1 cellular context compared by ENCODE assay signal in the genomic region with DNA sequence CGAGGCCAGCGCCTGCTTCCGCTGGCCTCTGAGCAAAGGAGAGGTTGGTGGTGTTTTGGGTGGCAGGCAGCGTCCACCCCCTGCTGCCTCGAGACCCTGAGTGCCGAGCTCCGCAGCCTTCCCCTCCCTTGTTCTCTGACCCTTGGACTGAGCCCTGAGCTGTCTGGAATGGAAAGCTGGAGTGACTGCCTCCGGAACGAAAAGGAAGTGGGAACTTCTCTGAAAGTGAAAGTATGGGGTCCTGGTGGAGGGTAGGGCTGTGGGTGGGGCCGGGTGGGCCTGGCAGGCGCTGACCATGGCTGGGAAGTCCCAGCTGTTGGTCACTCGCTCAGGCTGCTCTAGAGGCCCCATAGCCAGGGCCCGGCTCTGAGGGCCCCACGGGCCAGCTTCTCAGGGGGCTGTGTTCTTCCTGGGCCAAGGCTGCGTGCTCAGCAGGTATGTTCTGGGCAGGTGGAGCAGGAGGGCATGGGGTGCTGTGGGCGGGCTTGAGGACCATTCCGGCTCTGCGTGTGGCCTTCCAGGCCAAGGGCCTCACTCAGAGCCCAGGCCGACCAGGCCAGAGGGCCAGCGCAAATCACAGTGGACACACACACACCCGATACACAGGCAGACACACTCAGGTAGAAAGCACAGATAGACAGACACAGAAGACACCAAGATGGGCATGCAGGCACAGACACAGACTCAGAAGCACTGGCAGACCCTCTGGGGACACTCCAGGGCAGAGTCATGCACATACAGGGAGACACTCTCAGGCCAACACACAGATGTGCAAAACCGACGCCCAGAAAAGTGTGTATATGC.
A peak's percentile ranks its signal among the peaks of the same experiment; 100 is the strongest.
TF ChIP-seq lines count a peak whose summit lies in the region.

A gene (plus strand): TSS at position 320 of the 804 bp plus-strand sequence. CDS start 5,495 bp downstream, outside the sequence.

TF ChIP-seq in HepG2, 621 proteins besides CTCF, POLR2A, EP300 and RAD21 (continued from another document and continues in another):
- TF ChIP-seq, protein P1, sequence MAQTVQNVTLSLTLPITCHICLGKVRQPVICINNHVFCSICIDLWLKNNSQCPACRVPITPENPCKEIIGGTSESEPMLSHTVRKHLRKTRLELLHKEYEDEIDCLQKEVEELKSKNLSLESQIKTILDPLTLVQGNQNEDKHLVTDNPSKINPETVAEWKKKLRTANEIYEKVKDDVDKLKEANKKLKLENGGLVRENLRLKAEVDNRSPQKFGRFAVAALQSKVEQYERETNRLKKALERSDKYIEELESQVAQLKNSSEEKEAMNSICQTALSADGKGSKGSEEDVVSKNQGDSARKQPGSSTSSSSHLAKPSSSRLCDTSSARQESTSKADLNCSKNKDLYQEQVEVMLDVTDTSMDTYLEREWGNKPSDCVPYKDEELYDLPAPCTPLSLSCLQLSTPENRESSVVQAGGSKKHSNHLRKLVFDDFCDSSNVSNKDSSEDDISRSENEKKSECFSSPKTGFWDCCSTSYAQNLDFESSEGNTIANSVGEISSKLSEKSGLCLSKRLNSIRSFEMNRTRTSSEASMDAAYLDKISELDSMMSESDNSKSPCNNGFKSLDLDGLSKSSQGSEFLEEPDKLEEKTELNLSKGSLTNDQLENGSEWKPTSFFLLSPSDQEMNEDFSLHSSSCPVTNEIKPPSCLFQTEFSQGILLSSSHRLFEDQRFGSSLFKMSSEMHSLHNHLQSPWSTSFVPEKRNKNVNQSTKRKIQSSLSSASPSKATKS (CRISPR knock-in tag; IDR thresholded peaks at IDR 0.05) = no peak
- TF ChIP-seq, protein P2, sequence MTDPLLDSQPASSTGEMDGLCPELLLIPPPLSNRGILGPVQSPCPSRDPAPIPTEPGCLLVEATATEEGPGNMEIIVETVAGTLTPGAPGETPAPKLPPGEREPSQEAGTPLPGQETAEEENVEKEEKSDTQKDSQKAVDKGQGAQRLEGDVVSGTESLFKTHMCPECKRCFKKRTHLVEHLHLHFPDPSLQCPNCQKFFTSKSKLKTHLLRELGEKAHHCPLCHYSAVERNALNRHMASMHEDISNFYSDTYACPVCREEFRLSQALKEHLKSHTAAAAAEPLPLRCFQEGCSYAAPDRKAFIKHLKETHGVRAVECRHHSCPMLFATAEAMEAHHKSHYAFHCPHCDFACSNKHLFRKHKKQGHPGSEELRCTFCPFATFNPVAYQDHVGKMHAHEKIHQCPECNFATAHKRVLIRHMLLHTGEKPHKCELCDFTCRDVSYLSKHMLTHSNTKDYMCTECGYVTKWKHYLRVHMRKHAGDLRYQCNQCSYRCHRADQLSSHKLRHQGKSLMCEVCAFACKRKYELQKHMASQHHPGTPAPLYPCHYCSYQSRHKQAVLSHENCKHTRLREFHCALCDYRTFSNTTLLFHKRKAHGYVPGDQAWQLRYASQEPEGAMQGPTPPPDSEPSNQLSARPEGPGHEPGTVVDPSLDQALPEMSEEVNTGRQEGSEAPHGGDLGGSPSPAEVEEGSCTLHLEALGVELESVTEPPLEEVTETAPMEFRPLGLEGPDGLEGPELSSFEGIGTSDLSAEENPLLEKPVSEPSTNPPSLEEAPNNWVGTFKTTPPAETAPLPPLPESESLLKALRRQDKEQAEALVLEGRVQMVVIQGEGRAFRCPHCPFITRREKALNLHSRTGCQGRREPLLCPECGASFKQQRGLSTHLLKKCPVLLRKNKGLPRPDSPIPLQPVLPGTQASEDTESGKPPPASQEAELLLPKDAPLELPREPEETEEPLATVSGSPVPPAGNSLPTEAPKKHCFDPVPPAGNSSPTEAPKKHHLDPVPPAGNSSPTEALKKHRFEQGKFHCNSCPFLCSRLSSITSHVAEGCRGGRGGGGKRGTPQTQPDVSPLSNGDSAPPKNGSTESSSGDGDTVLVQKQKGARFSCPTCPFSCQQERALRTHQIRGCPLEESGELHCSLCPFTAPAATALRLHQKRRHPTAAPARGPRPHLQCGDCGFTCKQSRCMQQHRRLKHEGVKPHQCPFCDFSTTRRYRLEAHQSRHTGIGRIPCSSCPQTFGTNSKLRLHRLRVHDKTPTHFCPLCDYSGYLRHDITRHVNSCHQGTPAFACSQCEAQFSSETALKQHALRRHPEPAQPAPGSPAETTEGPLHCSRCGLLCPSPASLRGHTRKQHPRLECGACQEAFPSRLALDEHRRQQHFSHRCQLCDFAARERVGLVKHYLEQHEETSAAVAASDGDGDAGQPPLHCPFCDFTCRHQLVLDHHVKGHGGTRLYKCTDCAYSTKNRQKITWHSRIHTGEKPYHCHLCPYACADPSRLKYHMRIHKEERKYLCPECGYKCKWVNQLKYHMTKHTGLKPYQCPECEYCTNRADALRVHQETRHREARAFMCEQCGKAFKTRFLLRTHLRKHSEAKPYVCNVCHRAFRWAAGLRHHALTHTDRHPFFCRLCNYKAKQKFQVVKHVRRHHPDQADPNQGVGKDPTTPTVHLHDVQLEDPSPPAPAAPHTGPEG (CRISPR knock-in tag; IDR thresholded peaks at IDR 0.05) = 0 out of 2 replicates have a peak, but pooled peaks have one; percentile 46
- TF ChIP-seq MED1 (CRISPR knock-in tag; IDR thresholded peaks at IDR 0.05) (peak; percentile 66), ZNF292 (CRISPR knock-in tag; IDR thresholded peaks at IDR 0.05; ENCODE audit: borderline replicate concordance, low read depth) (0 out of 2 replicates have a peak, but pooled peaks have one; percentile 19), ZNF660 (CRISPR knock-in tag; IDR thresholded peaks at IDR 0.05; ENCODE audit: borderline replicate concordance, low read depth) (peak; percentile 28; the same call in 1 of the 2 replicates), HNF4A (CRISPR knock-in tag; IDR thresholded peaks at IDR 0.05) (peak; percentile 92), ZNF225 (CRISPR knock-in tag; IDR thresholded peaks at IDR 0.05) (no peak; the same call in 1 of the 2 replicates), JUND (CRISPR knock-in tag; IDR thresholded peaks at IDR 0.05) (no peak), PHF5A (CRISPR knock-in tag; IDR thresholded peaks at IDR 0.05; ENCODE audit: low read depth, unreplicated experiment) (peak; percentile 23), HNRNPL (IDR thresholded peaks at IDR 0.05; ENCODE audit: low read depth, low read length) (peak; percentile 61; the same call in 1 of the 2 replicates), HOXA3 (CRISPR knock-in tag; IDR thresholded peaks at IDR 0.05) (peak; percentile 75), ZNF83 (CRISPR knock-in tag; IDR thresholded peaks at IDR 0.05; ENCODE audit: borderline replicate concordance) (peak; percentile 19; the same call in 1 of the 2 replicates), SP4 (CRISPR knock-in tag; IDR thresholded peaks at IDR 0.05) (peak; percentile 73; the same call in 1 of the 2 replicates), ZBTB1 (CRISPR knock-in tag; IDR thresholded peaks at IDR 0.05; ENCODE audit: borderline replicate concordance) (no peak), TMF1 (CRISPR knock-in tag; IDR thresholded peaks at IDR 0.05; ENCODE audit: low read depth) (0 out of 2 replicates have a peak, but pooled peaks have one; percentile 66), GATAD2A (CRISPR knock-in tag; IDR thresholded peaks at IDR 0.05) (peak; percentile 41), ZNF564 (CRISPR knock-in tag; IDR thresholded peaks at IDR 0.05) (peak; percentile 66; the same call in 1 of the 2 replicates), ZBTB7A (CRISPR knock-in tag; IDR thresholded peaks at IDR 0.05) (peak; percentile 84; the same call in 1 of the 2 replicates), HOXD1 (CRISPR knock-in tag; IDR thresholded peaks at IDR 0.05) (no peak), KDM2A (CRISPR knock-in tag; IDR thresholded peaks at IDR 0.05; ENCODE audit: borderline replicate concordance, low read depth) (peak; percentile 37; the same call in 1 of the 2 replicates), RBFOX2 (IDR thresholded peaks at IDR 0.05; ENCODE audit: low read depth, low read length) (peak; percentile 73), RORA (CRISPR knock-in tag; IDR thresholded peaks at IDR 0.05) (no peak), ZNF383 (CRISPR knock-in tag; IDR thresholded peaks at IDR 0.05; ENCODE audit: borderline replicate concordance) (no peak), KLF12 (CRISPR knock-in tag; IDR thresholded peaks at IDR 0.05; ENCODE audit: borderline replicate concordance) (0 out of 2 replicates have a peak, but pooled peaks have one; percentile 60), MTA1 (CRISPR knock-in tag; IDR thresholded peaks at IDR 0.05; ENCODE audit: borderline replicate concordance) (peak; percentile 38; the same call in 1 of the 2 replicates), ZFP41 (CRISPR knock-in tag; IDR thresholded peaks at IDR 0.05; ENCODE audit: borderline replicate concordance) (no peak), ZNF768 (CRISPR knock-in tag; IDR thresholded peaks at IDR 0.05) (no peak), REL (CRISPR knock-in tag; conservative IDR thresholded peaks at IDR 0.05) (no peak), MAZ (IDR thresholded peaks at IDR 0.05; ENCODE audit: borderline replicate concordance, low read depth, low read length) (0 out of 2 replicates have a peak, but pooled peaks have one; percentile 38), MAZ (CRISPR knock-in tag; IDR thresholded peaks at IDR 0.05; ENCODE audit: low read depth) (peak; percentile 66), ZNF235 (CRISPR knock-in tag; IDR thresholded peaks at IDR 0.05; ENCODE audit: borderline replicate concordance) (no peak; the same call in 1 of the 2 replicates), ZNF232 (CRISPR knock-in tag; IDR thresholded peaks at IDR 0.05; ENCODE audit: borderline replicate concordance) (peak; percentile 70; the same call in 1 of the 2 replicates), RFXAP (CRISPR knock-in tag; IDR thresholded peaks at IDR 0.05; ENCODE audit: borderline replicate concordance) (peak; percentile 50; the same call in 1 of the 2 replicates), GATAD1 (CRISPR knock-in tag; IDR thresholded peaks at IDR 0.05) (peak; percentile 31), NPAS2 (CRISPR knock-in tag; IDR thresholded peaks at IDR 0.05; ENCODE audit: borderline replicate concordance) (no peak)
- TF ChIP-seq, protein P3, sequence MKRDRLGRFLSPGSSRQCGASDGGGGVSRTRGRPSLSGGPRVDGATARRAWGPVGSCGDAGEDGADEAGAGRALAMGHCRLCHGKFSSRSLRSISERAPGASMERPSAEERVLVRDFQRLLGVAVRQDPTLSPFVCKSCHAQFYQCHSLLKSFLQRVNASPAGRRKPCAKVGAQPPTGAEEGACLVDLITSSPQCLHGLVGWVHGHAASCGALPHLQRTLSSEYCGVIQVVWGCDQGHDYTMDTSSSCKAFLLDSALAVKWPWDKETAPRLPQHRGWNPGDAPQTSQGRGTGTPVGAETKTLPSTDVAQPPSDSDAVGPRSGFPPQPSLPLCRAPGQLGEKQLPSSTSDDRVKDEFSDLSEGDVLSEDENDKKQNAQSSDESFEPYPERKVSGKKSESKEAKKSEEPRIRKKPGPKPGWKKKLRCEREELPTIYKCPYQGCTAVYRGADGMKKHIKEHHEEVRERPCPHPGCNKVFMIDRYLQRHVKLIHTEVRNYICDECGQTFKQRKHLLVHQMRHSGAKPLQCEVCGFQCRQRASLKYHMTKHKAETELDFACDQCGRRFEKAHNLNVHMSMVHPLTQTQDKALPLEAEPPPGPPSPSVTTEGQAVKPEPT (CRISPR knock-in tag; IDR thresholded peaks at IDR 0.05; ENCODE audit: low read depth) = no peak
- TF ChIP-seq, protein P4, sequence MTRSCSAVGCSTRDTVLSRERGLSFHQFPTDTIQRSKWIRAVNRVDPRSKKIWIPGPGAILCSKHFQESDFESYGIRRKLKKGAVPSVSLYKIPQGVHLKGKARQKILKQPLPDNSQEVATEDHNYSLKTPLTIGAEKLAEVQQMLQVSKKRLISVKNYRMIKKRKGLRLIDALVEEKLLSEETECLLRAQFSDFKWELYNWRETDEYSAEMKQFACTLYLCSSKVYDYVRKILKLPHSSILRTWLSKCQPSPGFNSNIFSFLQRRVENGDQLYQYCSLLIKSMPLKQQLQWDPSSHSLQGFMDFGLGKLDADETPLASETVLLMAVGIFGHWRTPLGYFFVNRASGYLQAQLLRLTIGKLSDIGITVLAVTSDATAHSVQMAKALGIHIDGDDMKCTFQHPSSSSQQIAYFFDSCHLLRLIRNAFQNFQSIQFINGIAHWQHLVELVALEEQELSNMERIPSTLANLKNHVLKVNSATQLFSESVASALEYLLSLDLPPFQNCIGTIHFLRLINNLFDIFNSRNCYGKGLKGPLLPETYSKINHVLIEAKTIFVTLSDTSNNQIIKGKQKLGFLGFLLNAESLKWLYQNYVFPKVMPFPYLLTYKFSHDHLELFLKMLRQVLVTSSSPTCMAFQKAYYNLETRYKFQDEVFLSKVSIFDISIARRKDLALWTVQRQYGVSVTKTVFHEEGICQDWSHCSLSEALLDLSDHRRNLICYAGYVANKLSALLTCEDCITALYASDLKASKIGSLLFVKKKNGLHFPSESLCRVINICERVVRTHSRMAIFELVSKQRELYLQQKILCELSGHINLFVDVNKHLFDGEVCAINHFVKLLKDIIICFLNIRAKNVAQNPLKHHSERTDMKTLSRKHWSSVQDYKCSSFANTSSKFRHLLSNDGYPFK (CRISPR knock-in tag; IDR thresholded peaks at IDR 0.05; ENCODE audit: borderline replicate concordance) = peak; percentile 65; the same call in 1 of the 2 replicates
- TF ChIP-seq, protein P5, sequence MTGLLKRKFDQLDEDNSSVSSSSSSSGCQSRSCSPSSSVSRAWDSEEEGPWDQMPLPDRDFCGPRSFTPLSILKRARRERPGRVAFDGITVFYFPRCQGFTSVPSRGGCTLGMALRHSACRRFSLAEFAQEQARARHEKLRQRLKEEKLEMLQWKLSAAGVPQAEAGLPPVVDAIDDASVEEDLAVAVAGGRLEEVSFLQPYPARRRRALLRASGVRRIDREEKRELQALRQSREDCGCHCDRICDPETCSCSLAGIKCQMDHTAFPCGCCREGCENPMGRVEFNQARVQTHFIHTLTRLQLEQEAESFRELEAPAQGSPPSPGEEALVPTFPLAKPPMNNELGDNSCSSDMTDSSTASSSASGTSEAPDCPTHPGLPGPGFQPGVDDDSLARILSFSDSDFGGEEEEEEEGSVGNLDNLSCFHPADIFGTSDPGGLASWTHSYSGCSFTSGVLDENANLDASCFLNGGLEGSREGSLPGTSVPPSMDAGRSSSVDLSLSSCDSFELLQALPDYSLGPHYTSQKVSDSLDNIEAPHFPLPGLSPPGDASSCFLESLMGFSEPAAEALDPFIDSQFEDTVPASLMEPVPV (CRISPR knock-in tag; IDR thresholded peaks at IDR 0.05) = 0 out of 2 replicates have a peak, but pooled peaks have one; percentile 80
- TF ChIP-seq, protein P6, sequence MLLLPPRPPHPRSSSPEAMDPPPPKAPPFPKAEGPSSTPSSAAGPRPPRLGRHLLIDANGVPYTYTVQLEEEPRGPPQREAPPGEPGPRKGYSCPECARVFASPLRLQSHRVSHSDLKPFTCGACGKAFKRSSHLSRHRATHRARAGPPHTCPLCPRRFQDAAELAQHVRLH (CRISPR knock-in tag; IDR thresholded peaks at IDR 0.05; ENCODE audit: borderline replicate concordance, low read depth) = no peak
- TF ChIP-seq, protein P7, sequence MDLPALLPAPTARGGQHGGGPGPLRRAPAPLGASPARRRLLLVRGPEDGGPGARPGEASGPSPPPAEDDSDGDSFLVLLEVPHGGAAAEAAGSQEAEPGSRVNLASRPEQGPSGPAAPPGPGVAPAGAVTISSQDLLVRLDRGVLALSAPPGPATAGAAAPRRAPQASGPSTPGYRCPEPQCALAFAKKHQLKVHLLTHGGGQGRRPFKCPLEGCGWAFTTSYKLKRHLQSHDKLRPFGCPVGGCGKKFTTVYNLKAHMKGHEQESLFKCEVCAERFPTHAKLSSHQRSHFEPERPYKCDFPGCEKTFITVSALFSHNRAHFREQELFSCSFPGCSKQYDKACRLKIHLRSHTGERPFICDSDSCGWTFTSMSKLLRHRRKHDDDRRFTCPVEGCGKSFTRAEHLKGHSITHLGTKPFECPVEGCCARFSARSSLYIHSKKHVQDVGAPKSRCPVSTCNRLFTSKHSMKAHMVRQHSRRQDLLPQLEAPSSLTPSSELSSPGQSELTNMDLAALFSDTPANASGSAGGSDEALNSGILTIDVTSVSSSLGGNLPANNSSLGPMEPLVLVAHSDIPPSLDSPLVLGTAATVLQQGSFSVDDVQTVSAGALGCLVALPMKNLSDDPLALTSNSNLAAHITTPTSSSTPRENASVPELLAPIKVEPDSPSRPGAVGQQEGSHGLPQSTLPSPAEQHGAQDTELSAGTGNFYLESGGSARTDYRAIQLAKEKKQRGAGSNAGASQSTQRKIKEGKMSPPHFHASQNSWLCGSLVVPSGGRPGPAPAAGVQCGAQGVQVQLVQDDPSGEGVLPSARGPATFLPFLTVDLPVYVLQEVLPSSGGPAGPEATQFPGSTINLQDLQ (CRISPR knock-in tag; IDR thresholded peaks at IDR 0.05) = no peak
